Comparison of ENCODE assay signal across 16 cellular contexts in the genomic region with DNA sequence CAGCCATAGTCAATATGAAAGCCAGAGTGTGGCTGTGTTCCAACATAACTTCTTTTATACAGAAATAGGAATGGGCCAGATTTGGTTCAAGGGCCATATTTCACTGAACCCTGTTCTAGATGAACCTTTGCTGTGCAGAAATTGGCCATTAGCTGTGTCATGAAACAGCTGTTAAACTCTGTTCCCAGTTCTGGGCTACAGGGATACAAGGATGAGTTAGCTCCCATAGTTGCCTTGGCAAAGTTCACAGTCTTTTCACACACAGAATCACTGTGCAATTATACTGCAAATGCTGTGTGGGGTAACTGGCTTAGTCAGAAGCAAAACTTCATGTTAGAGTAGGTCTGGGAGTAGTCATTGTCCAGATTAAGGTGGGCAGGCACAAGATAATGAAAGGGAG.
A peak's percentile ranks its signal among the peaks of the same experiment; 100 is the strongest.
DNase-seq lines count a peak whose midpoint lies in the region; ATAC-seq and TF ChIP-seq lines count a peak whose summit lies in the region.
"Had no signal": no experiment of that assay in that cellular context is flagged by ENCODE, and none has a peak within 500 bp of the region (broad histone marks: within the 10 kb centered on the region; RNA-seq: fewer than 3 reads in every experiment).

No MANE protein-coding gene starts in this region.

- H3K27me3 ChIP-seq in heart right ventricle, result no peaks in the 10 kb centered on the region
- no peaks in the 10 kb centered on the region for H3K27me3 ChIP-seq in left ventricle myocardium inferior (ENCODE audit: low read depth)

- H3K9me3 ChIP-seq in heart right ventricle (no peaks in the 10 kb centered on the region), left ventricle myocardium inferior (replicated peaks) (no peaks in the 10 kb centered on the region)
- H3K9me3 ChIP-seq: Caco-2 had no signal

- H3K4me1 ChIP-seq in heart right ventricle, result peaks cover 0 to 10% (median 0%) of the 10 kb centered on the region in 9 donors
- peaks cover 3% of the 10 kb centered on the region for H3K4me1 ChIP-seq in left ventricle myocardium inferior
- H3K4me1 ChIP-seq: Caco-2 had no signal

- H3K36me3 ChIP-seq in heart right ventricle (no peaks in the 10 kb centered on the region), left ventricle myocardium inferior (no peaks in the 10 kb centered on the region)

- no peak overlapping the region for H3K27ac ChIP-seq in heart right ventricle
- no peak overlapping the region for H3K27ac ChIP-seq in left ventricle myocardium inferior (replicated peaks)
- H3K27ac ChIP-seq: RWPE1 had no signal

- intact Hi-C loops in heart right ventricle (cut with DNase I), result no loop called here
- intact Hi-C loops in left ventricle myocardium inferior (cut with micrococcal nuclease), result no loop called here

- H3K4me3 ChIP-seq in heart right ventricle, result no peak overlapping the region
- no peak overlapping the region for H3K4me3 ChIP-seq in left ventricle myocardium inferior

- DNase-seq in heart right ventricle (no peak), left ventricle myocardium inferior (no peak), amniotic epithelial cell (ENCODE audit: low read depth) (peak; percentile 1), kidney tubule cell (ENCODE audit: low spot score) (peak; percentile 1), stromal cell of bone marrow (ENCODE audit: low read depth) (peak; percentile 28), Kasumi-1 (lab: John Stamatoyannopoulos, UW) (no peak), NCI-H1092 treated with DMSO at 0.1 percent for 48 hours (lab: John Stamatoyannopoulos, UW) (no peak)
- DNase-seq: AML-193; Caco-2; DMS79; NCI-H1105 treated with DMSO at 0.1 percent for 48 hours; NCI-H187; NCI-H2171 treated with DMSO at 0.1 percent for 48 hours; NK-92 treated with Interleukin-12 subunit alpha and Interleukin-12 subunit beta, amount 100 ng/mL, for 24 hours had no signal

- ATAC-seq in heart right ventricle (peak in 6 of 8 donors; percentile 26 to 71 (median 48)), GM18873 (IDR thresholded peaks at IDR 0.05; ENCODE audit: low FRiP score, unreplicated experiment) (no peak)

- no peak for TF ChIP-seq CTCF in heart right ventricle (IDR thresholded peaks at IDR 0.05)
- no peak for TF ChIP-seq CTCF in left ventricle myocardium inferior (IDR thresholded peaks at IDR 0.05; ENCODE audit: borderline replicate concordance)

Comparison
In these comparisons a context has a peak if more than half of its experiments do, and no peak if none do; other contexts are left out.
1. DNase-seq: peak in amniotic epithelial cell (single experiment), kidney tubule cell (single experiment) and stromal cell of bone marrow (single experiment); none in heart right ventricle (0 of 2), left ventricle myocardium inferior (single experiment), Kasumi-1 (0 of 2) and NCI-H1092 treated with DMSO at 0.1 percent for 48 hours (single experiment).